ENCODE assay signal across 1 cellular context in genomic region chr10:6891924-6892323, GRCh38.
TF ChIP-seq lines count a peak whose summit lies in the region.

No MANE protein-coding gene starts in this region.

TF ChIP-seq in SK-N-SH treated with all-trans-retinoic acid at 6 μM for 48 hours, 23 proteins besides CTCF, POLR2A, EP300 and RAD21 (continued from another document):
- TF ChIP-seq CREB5 (CRISPR knock-in tag; IDR thresholded peaks at IDR 0.05; ENCODE audit: low read depth) (no peak), ZNF8 (CRISPR knock-in tag; IDR thresholded peaks at IDR 0.05) (no peak), CSDC2 (CRISPR knock-in tag; IDR thresholded peaks at IDR 0.05) (no peak), SNAI2 (CRISPR knock-in tag; IDR thresholded peaks at IDR 0.05) (no peak), ARNTL (CRISPR knock-in tag; IDR thresholded peaks at IDR 0.05; ENCODE audit: borderline replicate concordance, low read depth) (no peak)
- TF ChIP-seq, protein P1, sequence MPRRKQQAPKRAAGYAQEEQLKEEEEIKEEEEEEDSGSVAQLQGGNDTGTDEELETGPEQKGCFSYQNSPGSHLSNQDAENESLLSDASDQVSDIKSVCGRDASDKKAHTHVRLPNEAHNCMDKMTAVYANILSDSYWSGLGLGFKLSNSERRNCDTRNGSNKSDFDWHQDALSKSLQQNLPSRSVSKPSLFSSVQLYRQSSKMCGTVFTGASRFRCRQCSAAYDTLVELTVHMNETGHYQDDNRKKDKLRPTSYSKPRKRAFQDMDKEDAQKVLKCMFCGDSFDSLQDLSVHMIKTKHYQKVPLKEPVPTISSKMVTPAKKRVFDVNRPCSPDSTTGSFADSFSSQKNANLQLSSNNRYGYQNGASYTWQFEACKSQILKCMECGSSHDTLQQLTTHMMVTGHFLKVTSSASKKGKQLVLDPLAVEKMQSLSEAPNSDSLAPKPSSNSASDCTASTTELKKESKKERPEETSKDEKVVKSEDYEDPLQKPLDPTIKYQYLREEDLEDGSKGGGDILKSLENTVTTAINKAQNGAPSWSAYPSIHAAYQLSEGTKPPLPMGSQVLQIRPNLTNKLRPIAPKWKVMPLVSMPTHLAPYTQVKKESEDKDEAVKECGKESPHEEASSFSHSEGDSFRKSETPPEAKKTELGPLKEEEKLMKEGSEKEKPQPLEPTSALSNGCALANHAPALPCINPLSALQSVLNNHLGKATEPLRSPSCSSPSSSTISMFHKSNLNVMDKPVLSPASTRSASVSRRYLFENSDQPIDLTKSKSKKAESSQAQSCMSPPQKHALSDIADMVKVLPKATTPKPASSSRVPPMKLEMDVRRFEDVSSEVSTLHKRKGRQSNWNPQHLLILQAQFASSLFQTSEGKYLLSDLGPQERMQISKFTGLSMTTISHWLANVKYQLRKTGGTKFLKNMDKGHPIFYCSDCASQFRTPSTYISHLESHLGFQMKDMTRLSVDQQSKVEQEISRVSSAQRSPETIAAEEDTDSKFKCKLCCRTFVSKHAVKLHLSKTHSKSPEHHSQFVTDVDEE (CRISPR knock-in tag; IDR thresholded peaks at IDR 0.05), result no peak
TF ChIP-seq in SK-N-SH treated with all-trans-retinoic acid at 6 μM for 48 hours: peak in this region for 0.
